1 cellular context compared by ENCODE assay signal in the genomic region with DNA sequence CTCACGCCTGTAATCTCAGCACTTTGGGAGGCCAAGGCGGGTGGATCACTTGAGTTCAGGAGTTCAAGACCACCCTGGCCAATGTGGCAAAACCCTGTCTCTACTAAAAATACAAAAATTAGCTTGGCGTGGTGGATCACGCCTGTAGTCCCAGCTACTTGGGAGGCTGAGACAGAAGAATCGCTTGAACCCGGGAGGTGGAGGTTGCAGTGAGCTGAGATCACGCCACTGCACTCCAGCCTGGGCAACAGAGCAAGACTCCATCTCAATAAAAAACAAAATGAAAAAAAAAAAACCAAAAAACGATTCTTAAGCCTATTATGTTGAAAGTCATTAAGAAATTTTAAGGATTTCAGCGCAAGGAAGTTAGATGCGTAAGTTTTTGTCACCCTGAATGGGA.
TF ChIP-seq lines count a peak whose summit lies in the region.

No MANE protein-coding gene starts in this region.

TF ChIP-seq in K562, 482 proteins besides CTCF, POLR2A, EP300 and RAD21:
- TF ChIP-seq ZNF121 (CRISPR knock-in tag; conservative IDR thresholded peaks at IDR 0.05) = peak; percentile 44; the same call in 1 of the 2 replicates
